In the genomic region with DNA sequence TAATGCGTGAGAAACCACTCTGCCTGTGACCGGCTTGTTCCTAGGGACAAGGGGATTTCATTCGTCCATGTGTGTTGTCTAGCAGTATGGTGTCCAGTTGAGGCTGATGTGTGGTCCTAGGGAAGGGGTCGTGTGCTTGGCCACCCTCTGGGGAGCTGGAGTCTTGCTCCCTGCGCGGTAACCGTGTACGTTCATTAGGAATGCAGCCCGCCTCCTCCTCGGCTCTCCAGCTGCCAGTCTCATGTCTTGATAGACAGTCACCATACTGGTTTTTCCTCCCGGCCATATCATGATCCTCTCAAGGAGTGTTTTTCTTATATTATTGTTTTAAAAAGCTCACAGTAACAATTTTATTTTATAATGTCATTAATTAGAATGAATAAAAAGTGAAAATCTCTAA, we compare ENCODE assay signal across 17 cellular contexts. TPM values are rescaled to one million over a fixed set of nuclear protein-coding genes. Genes with fewer than 3 reads are reported as not detected.
DNase-seq lines count a peak whose midpoint lies in the region; ATAC-seq, FAIRE-seq and TF ChIP-seq lines count a peak whose summit lies in the region.
"Had no signal": no experiment of that assay in that cellular context is flagged by ENCODE, and none has a peak within 500 bp of the region (broad histone marks: within the 10 kb centered on the region; RNA-seq: fewer than 3 reads in every experiment).

No MANE protein-coding gene starts in this region.

- H3K4ac ChIP-seq in trophoblast cell (ENCODE audit: low read depth, low read length), result peak overlapping the region; percentile 60

- H3K36me3 ChIP-seq in left ventricle myocardium inferior (peaks cover 42% of the 10 kb centered on the region), kidney (ENCODE audit: control insufficient read depth in 1 of 2, insufficient read depth in 2 of 2, low read length in 2 of 2) (peaks cover 14 to 20% of the 10 kb centered on the region in 2 donors), trophoblast cell (ENCODE audit: control insufficient read depth in 1 of 2, insufficient read depth in 2 of 2, low read length in 2 of 2) (peaks cover 29 to 37% of the 10 kb centered on the region in 2 experiments)
- H3K36me3 ChIP-seq: BLaER1 treated with 17β-estradiol and CSF1 and Interleukin-3, amounts not matched to agents 10 nM and 100 nM had no signal

- H3K4me1 ChIP-seq in left ventricle myocardium inferior (peaks cover 94% of the 10 kb centered on the region), kidney (ENCODE audit: control insufficient read depth in 1 of 2, insufficient read depth in 1 of 2, low read depth in 1 of 2, low read length in 2 of 2) (peaks cover 9 to 10% of the 10 kb centered on the region in 2 donors), trophoblast cell (ENCODE audit: control insufficient read depth in 1 of 2, insufficient read depth in 2 of 2, low read length in 2 of 2) (peaks cover 18 to 20% of the 10 kb centered on the region in 2 experiments)

- no peak overlapping the region for H3K4me2 ChIP-seq in trophoblast cell (ENCODE audit: low read length)
- H3K4me2 ChIP-seq: BLaER1 treated with 17β-estradiol and CSF1 and Interleukin-3, amounts not matched to agents 10 nM and 100 nM; GM23338 had no signal

- H3K23ac ChIP-seq in trophoblast cell (ENCODE audit: low read length), result no peak overlapping the region

- H2BK12ac ChIP-seq in trophoblast cell (ENCODE audit: low read length), result no peak overlapping the region

- H3K27ac ChIP-seq in left ventricle myocardium inferior (replicated peaks) (peak overlapping the region; percentile 70), kidney (ENCODE audit: low read depth in 2 of 2, low read length in 2 of 2) (no peak overlapping the region), trophoblast cell (ENCODE audit: low read depth, low read length) (no peak overlapping the region)
- H3K27ac ChIP-seq: BLaER1 treated with 17β-estradiol and CSF1 and Interleukin-3, amounts not matched to agents 10 nM and 100 nM had no signal

- no peak for TF ChIP-seq CTCF in left ventricle myocardium inferior (IDR thresholded peaks at IDR 0.05; ENCODE audit: borderline replicate concordance)
- TF ChIP-seq CTCF in kidney (IDR thresholded peaks at IDR 0.05; ENCODE audit: borderline replicate concordance, extremely low read depth, insufficient read depth), result no peak

- FAIRE-seq in kidney (lab: Jason Lieb, UNC) (no peak), urothelium cell line (lab: Jason Lieb, UNC) (no peak)
- FAIRE-seq: GM12878, GM18507 had no signal

- H3K4me3 ChIP-seq in left ventricle myocardium inferior (no peak overlapping the region), kidney (ENCODE audit: low read length in 2 of 2) (no peak overlapping the region), trophoblast cell (ENCODE audit: low read depth, low read length) (no peak overlapping the region)
- H3K4me3 ChIP-seq: BLaER1 treated with 17β-estradiol and CSF1 and Interleukin-3, amounts not matched to agents 10 nM and 100 nM; GM12878; GM23338 had no signal

- no peak for ATAC-seq in Right ventricle myocardium inferior
- ATAC-seq: GM12878, GM23338 had no signal

- H3K9me3 ChIP-seq in left ventricle myocardium inferior (replicated peaks) (no peaks in the 10 kb centered on the region), kidney (ENCODE audit: control insufficient read depth in 1 of 2, low read length in 2 of 2) (no peaks in the 10 kb centered on the region), trophoblast cell (ENCODE audit: insufficient read depth, low read depth, low read length) (no peaks in the 10 kb centered on the region)
- H3K9me3 ChIP-seq: BLaER1 treated with 17β-estradiol and CSF1 and Interleukin-3, amounts not matched to agents 10 nM and 100 nM had no signal

- peaks cover 23% of the 10 kb centered on the region for H3K79me2 ChIP-seq in trophoblast cell (ENCODE audit: control insufficient read depth, insufficient read depth, low read length, poor library complexity)

- intact Hi-C loops in left ventricle myocardium inferior (cut with micrococcal nuclease), result no loop called here
- intact Hi-C loops in Right ventricle myocardium inferior (cut with DNase I), result loop anchor here (5.0 kb wide), 1 partner anchor 132 kb away; a partner anchor contains a TSS
- intact Hi-C loops in kidney (cut with DNase I), result no loop called here

- H2AK5ac ChIP-seq in trophoblast cell (ENCODE audit: low read length), result no peak overlapping the region

- H3K9ac ChIP-seq in kidney (ENCODE audit: low read length in 2 of 2) (no peak overlapping the region), trophoblast cell (ENCODE audit: low read length) (no peak overlapping the region)
- H3K9ac ChIP-seq: BLaER1 treated with 17β-estradiol and CSF1 and Interleukin-3, amounts not matched to agents 10 nM and 100 nM had no signal

- H4K8ac ChIP-seq in trophoblast cell (ENCODE audit: low read depth, low read length), result no peak overlapping the region

- no CpG with 5 or more reads among the region's 11 CpGs for WGBS in trophoblast cell (ENCODE audit: extremely low coverage, insufficient coverage, insufficient read length)

- peak overlapping the region; percentile 45 for H3K18ac ChIP-seq in trophoblast cell (ENCODE audit: low read length)

- no peak overlapping the region for H2AFZ ChIP-seq in trophoblast cell (ENCODE audit: insufficient read depth, low read length, poor library complexity)
- H2AFZ ChIP-seq: GM23338 had no signal

- peaks cover 4% of the 10 kb centered on the region for H3K79me1 ChIP-seq in trophoblast cell (ENCODE audit: low read length)

- H3K27me3 ChIP-seq in left ventricle myocardium inferior (ENCODE audit: low read depth), result no peaks in the 10 kb centered on the region
- H3K27me3 ChIP-seq in trophoblast cell (ENCODE audit: insufficient read depth, low read length), result no peaks in the 10 kb centered on the region

- no peak overlapping the region for H4K12ac ChIP-seq in trophoblast cell (ENCODE audit: low read depth, low read length)

- H3K14ac ChIP-seq in trophoblast cell (ENCODE audit: low read length), result no peak overlapping the region

- DNase-seq in left ventricle myocardium inferior (no peak), Right ventricle myocardium inferior (ENCODE audit: missing footprints) (no peak), kidney (peak; percentile 35), trophoblast cell (peak; percentile 48 to 65), urothelium cell line (ENCODE audit: low spot score) (no peak), activated gamma-delta T cell treated with Interleukin-2 at 50 U/mL for 16 hours (no peak)
- DNase-seq in stimulated activated CD4-positive, alpha-beta T cell treated with anti-CD3 and anti-CD28 coated beads, Interleukin-4, amount 100 ng/mL, for 24 hours, result no peak
- DNase-seq: 8988T; AML-193; Calu3; CD4-positive, CD25-positive, alpha-beta regulatory T cell; DMS 273 treated with DMSO at 0.1 percent for 48 hours; H7 had no signal

- H4K91ac ChIP-seq in trophoblast cell (ENCODE audit: low read depth, low read length), result no peak overlapping the region

- H2BK5ac ChIP-seq in trophoblast cell (ENCODE audit: low read depth, low read length, poor library complexity), result no peak overlapping the region

- no peak overlapping the region for H2BK120ac ChIP-seq in trophoblast cell (ENCODE audit: insufficient read depth, low read length, poor library complexity)

RNA-seq across cellular contexts. Expression of a gene that starts 5.9 kb away (rescaled TPM):
- total RNA-seq in left ventricle myocardium inferior (144 TPM), Right ventricle myocardium inferior (166 TPM), kidney (316 TPM)
- 84.9 TPM for polyA plus RNA-seq in kidney (ENCODE audit: insufficient read depth, low read depth, low replicate concordance)
- polyA plus RNA-seq in trophoblast cell (2013), result 197 and 199 TPM in 2 replicates

Comparison
In these comparisons a context has a peak if more than half of its experiments do, and no peak if none do; other contexts are left out.
1. DNase-seq: peak in kidney (single experiment) and trophoblast cell (2 of 2); none in left ventricle myocardium inferior (single experiment), Right ventricle myocardium inferior (single experiment), urothelium cell line (single experiment), stimulated activated CD4-positive, alpha-beta T cell treated with anti-CD3 and anti-CD28 coated beads, Interleukin-4, amount 100 ng/mL, for 24 hours (single experiment) and activated gamma-delta T cell treated with Interleukin-2 at 50 U/mL for 16 hours (single experiment).